ENCODE assay signal across 14 cellular contexts in genomic region chr16:87791295-87792204, GRCh38. TPM values are rescaled to one million over a fixed set of nuclear protein-coding genes. Genes with fewer than 3 reads are reported as not detected.
DNase-seq lines count a peak whose midpoint lies in the region; ATAC-seq, FAIRE-seq and TF ChIP-seq lines count a peak whose summit lies in the region.
"Had no signal": no experiment of that assay in that cellular context is flagged by ENCODE, and none has a peak within 500 bp of the region (broad histone marks: within the 10 kb centered on the region; RNA-seq: fewer than 3 reads in every experiment).

No MANE protein-coding gene starts in this region.

- no peak for TF ChIP-seq EP300 in K562 (IDR thresholded peaks at IDR 0.05; ENCODE audit: low read length)

- no peak overlapping the region for H3K4me2 ChIP-seq in H9 (ENCODE audit: insufficient read depth, insufficient read length, low read length)
- H3K4me2 ChIP-seq in K562 (ENCODE audit: insufficient read depth, low read length): no peak overlapping the region
- H3K4me2 ChIP-seq in keratinocyte (ENCODE audit: control insufficient read depth, extremely low read depth, insufficient read depth, low read depth, low read length): peak overlapping the region; percentile 51
- no peak overlapping the region for H3K4me2 ChIP-seq in mesendoderm (ENCODE audit: low read length)

- no peak overlapping the region for H4K8ac ChIP-seq in H9 (replicated peaks; ENCODE audit: insufficient read length, low read depth, low read length)
- H4K8ac ChIP-seq in mesendoderm (ENCODE audit: low read depth, low read length): no peak overlapping the region

- no peaks in the 10 kb centered on the region for H3K23me2 ChIP-seq in H9 (ENCODE audit: insufficient read length, low read depth, low read length, poor library complexity, severe bottlenecking)

- no peak overlapping the region for H2AK5ac ChIP-seq in H9 (ENCODE audit: insufficient read length, low read length)
- H2AK5ac ChIP-seq in mesendoderm (ENCODE audit: low read length): no peak overlapping the region

- TF ChIP-seq CTCF in H9 (conservative IDR thresholded peaks at IDR 0.05) (no peak), K562 (IDR thresholded peaks at IDR 0.05 in 2 of 3, conservative IDR thresholded peaks at IDR 0.05 in 1 of 3; ENCODE audit: insufficient read depth in 2 of 3, low read depth in 1 of 3, low read length in 3 of 3) (no peak), keratinocyte (optimal IDR thresholded peaks at IDR 0.05 in 1 of 3, IDR thresholded peaks at IDR 0.05 in 1 of 3, conservative IDR thresholded peaks at IDR 0.05 in 1 of 3; ENCODE audit: extremely low read depth in 1 of 3, insufficient read depth in 2 of 3, low read length in 3 of 3) (no peak), gastrocnemius medialis (IDR thresholded peaks at IDR 0.05 in 4 of 5, conservative IDR thresholded peaks at IDR 0.05 in 1 of 5) (no peak)

- intact Hi-C loops in K562 (cut with micrococcal nuclease) (no loop called here), gastrocnemius medialis (cut with DNase I; ENCODE audit: low total_unique reads) (no loop called here)

- H2BK12ac ChIP-seq in H9 (ENCODE audit: insufficient read length, low read depth, low read length): no peak overlapping the region

- H2BK15ac ChIP-seq in H9 (ENCODE audit: low read depth, low read length) (no peak overlapping the region), mesendoderm (replicated peaks; ENCODE audit: low read depth) (no peak overlapping the region)

- H3K36me3 Mint-ChIP-seq in H9 (ENCODE audit: insufficient read depth in 1 of 3, low read depth in 3 of 3): no peaks in the 10 kb centered on the region
- H3K36me3 Mint-ChIP-seq: CD4-positive, alpha-beta memory T cell had no signal

- H4K20me1 ChIP-seq in H9 (ENCODE audit: control insufficient read depth, insufficient read depth, insufficient read length): no peaks in the 10 kb centered on the region
- no peaks in the 10 kb centered on the region for H4K20me1 ChIP-seq in K562 (replicated peaks; ENCODE audit: control insufficient read depth, insufficient read depth, low read length)
- H4K20me1 ChIP-seq in keratinocyte (ENCODE audit: control insufficient read depth, extremely low read depth, insufficient read depth, low read length): no peaks in the 10 kb centered on the region

- no peak overlapping the region for H4K91ac ChIP-seq in H9 (ENCODE audit: insufficient read length, low read depth, low read length)

- H3K18ac ChIP-seq in H9 (ENCODE audit: insufficient read length, low read depth, low read length) (no peak overlapping the region), mesendoderm (ENCODE audit: low read length) (no peak overlapping the region)

- no peak overlapping the region for H3K56ac ChIP-seq in H9 (ENCODE audit: insufficient read length, low read depth, low read length)
- H3K56ac ChIP-seq in mesendoderm (ENCODE audit: low read length): no peak overlapping the region

- WGBS in H9 (ENCODE audit: extremely low coverage, insufficient read length, low lambda C conversion rate): no CpG with 5 or more reads among the region's 32 CpGs
- WGBS in K562 (ENCODE audit: insufficient coverage, low coverage, missing lambda C conversion rate): 59% methylated on average over 30 of the region's 32 CpGs
- WGBS in mesendoderm (ENCODE audit: extremely low coverage, insufficient coverage, low lambda C conversion rate): no CpG with 5 or more reads among the region's 32 CpGs

- H3T11ph ChIP-seq in H9 (ENCODE audit: low read length): no peak overlapping the region

- no peak for FAIRE-seq in K562 (lab: Jason Lieb, UNC)
- no peak for FAIRE-seq in keratinocyte (lab: Jason Lieb, UNC)

- POLR2A ChIA-PET in K562 (lab: Yijun Ruan, JAX): interaction anchor here (0.5 to 1.4 kb wide), 8 partner anchors 10 to 80 kb away, joined by 3 to 5 read pairs (median 3); no protein-coding TSS in a partner anchor

- H3K79me1 ChIP-seq in H9 (ENCODE audit: insufficient read depth, low read depth, low read length, poor library complexity, severe bottlenecking): no peaks in the 10 kb centered on the region
- H3K79me1 ChIP-seq in mesendoderm (ENCODE audit: low read length): no peaks in the 10 kb centered on the region

- H3K14ac ChIP-seq in H9 (ENCODE audit: insufficient read depth, low read length): no peak overlapping the region

- no peak for TF ChIP-seq RAD21 in K562 (CRISPR knock-in tag; conservative IDR thresholded peaks at IDR 0.05 in 1 of 2, IDR thresholded peaks at IDR 0.05 in 1 of 2)

- H3K9me3 ChIP-seq in H9 (ENCODE audit: control insufficient read depth, low read depth, low read length): no peaks in the 10 kb centered on the region
- H3K9me3 ChIP-seq in K562 (replicated peaks; ENCODE audit: control insufficient read depth, insufficient read depth, low read depth, low read length): no peaks in the 10 kb centered on the region
- no peaks in the 10 kb centered on the region for H3K9me3 ChIP-seq in keratinocyte (ENCODE audit: control insufficient read depth, low read depth, low read length)
- H3K9me3 ChIP-seq in gastrocnemius medialis: no peaks in the 10 kb centered on the region

- H2BK120ac ChIP-seq in H9 (ENCODE audit: low read depth, low read length, poor library complexity, severe bottlenecking) (no peak overlapping the region), mesendoderm (ENCODE audit: low read depth, low read length) (no peak overlapping the region)

- H3K9me1 ChIP-seq in K562 (ENCODE audit: control insufficient read depth, insufficient read depth, low read length): no peaks in the 10 kb centered on the region
- H3K9me1 ChIP-seq in keratinocyte (ENCODE audit: control insufficient read depth, extremely low read depth, insufficient read depth, low read length): no peaks in the 10 kb centered on the region

- peaks cover 2% of the 10 kb centered on the region for H3K27me3 Mint-ChIP-seq in H9 (ENCODE audit: low read depth)
- H3K27me3 Mint-ChIP-seq: CD4-positive, alpha-beta memory T cell; stimulated activated naive CD8-positive, alpha-beta T cell treated with anti-CD3 and anti-CD28 coated beads, Interleukin-15, Interleukin-2, amounts not matched to agents 100 ng/mL and 50 ng/mL, for 24 hours had no signal

- DNase-seq in H9 (peak; percentile 35), K562 (ENCODE audit: extremely low read depth in 1 of 4, low spot score in 3 of 4) (no peak), keratinocyte (ENCODE audit: low read depth, low spot score) (no peak), gastrocnemius medialis (peak in 1 of 2 donors; percentile 20), mesendoderm (no peak), NCI-H345 (lab: John Stamatoyannopoulos, UW) (no peak), NCI-H1694 (lab: John Stamatoyannopoulos, UW) (no peak), dedifferentiated amniotic fluid mesenchymal stem cell (ENCODE audit: extremely low spot score) (no peak)
- DNase-seq: activated CD4-positive, alpha-beta memory T cell treated with anti-CD3 and anti-CD28 coated beads, Interleukin-2, amount 10 ng/mL, durations not matched to agents 7 days and 5 days; CD4-positive, alpha-beta memory T cell; GDM1; HCEC 1CT had no signal

- no peak overlapping the region for H2BK5ac ChIP-seq in H9 (ENCODE audit: insufficient read length, low read length)
- no peak overlapping the region for H2BK5ac ChIP-seq in mesendoderm (ENCODE audit: low read length)

- H3K9ac ChIP-seq in H9 (ENCODE audit: extremely low read depth, insufficient read length, low read length) (no peak overlapping the region), K562 (ENCODE audit: insufficient read depth in 1 of 2, low read depth in 2 of 2, low read length in 2 of 2) (0 out of 4 replicates have a peak overlapping the region, but pooled peaks of 1 of the 2 experiments have one; percentile 43), keratinocyte (ENCODE audit: control insufficient read depth, extremely low read depth, insufficient read depth, low read length) (peak overlapping the region; percentile 86), mesendoderm (ENCODE audit: low read length) (no peak overlapping the region)

- H3K4ac ChIP-seq in H9 (ENCODE audit: low read depth, low read length) (no peak overlapping the region), mesendoderm (ENCODE audit: low read depth, low read length) (no peak overlapping the region)

- CTCF ChIA-PET in K562 (lab: Yijun Ruan, JAX; ENCODE audit: low intra/inter-chr PET ratio): no interaction called here

- dilution Hi-C loops in keratinocyte (cut with MboI; ENCODE audit: extremely low pct_ligation_motif_present, low sequenced_read_pairs): no loop called here

- H4K5ac ChIP-seq in H9 (ENCODE audit: insufficient read length, low read depth, low read length) (no peak overlapping the region), mesendoderm (ENCODE audit: low read length) (no peak overlapping the region)

- BruUV-seq in K562 (replicated peaks; lab: Mats Ljungman, UMichigan): no TSS peak

- H3K9me3 Mint-ChIP-seq in H9: no peaks in the 10 kb centered on the region
- H3K9me3 Mint-ChIP-seq: activated CD4-positive, alpha-beta memory T cell treated with anti-CD3 and anti-CD28 coated beads, Interleukin-2, amount 10 ng/mL, durations not matched to agents 7 days and 5 days; CD4-positive, alpha-beta memory T cell; stimulated activated naive CD8-positive, alpha-beta T cell treated with anti-CD3 and anti-CD28 coated beads, Interleukin-15, Interleukin-2, amounts not matched to agents 100 ng/mL and 50 ng/mL, for 24 hours had no signal

- H3K36me3 ChIP-seq in K562 (ENCODE audit: control insufficient read depth, insufficient read depth, low read length) (no peaks in the 10 kb centered on the region), keratinocyte (ENCODE audit: control insufficient read depth in 2 of 2, extremely low read depth in 1 of 2, insufficient read depth in 2 of 2, low read length in 2 of 2) (no peaks in the 10 kb centered on the region), gastrocnemius medialis (no peaks in the 10 kb centered on the region), mesendoderm (ENCODE audit: control insufficient read depth, insufficient read depth, low read length) (no peaks in the 10 kb centered on the region)

- H3K27ac Mint-ChIP-seq in H9: 0 out of 7 replicates have a peak overlapping the region, but pooled peaks of 1 of the 3 experiments have one; percentile 40
- H3K27ac Mint-ChIP-seq: activated CD4-positive, alpha-beta memory T cell treated with anti-CD3 and anti-CD28 coated beads, Interleukin-2, amount 10 ng/mL, durations not matched to agents 7 days and 5 days; stimulated activated naive CD8-positive, alpha-beta T cell treated with anti-CD3 and anti-CD28 coated beads, Interleukin-15, Interleukin-2, amounts not matched to agents 100 ng/mL and 50 ng/mL, for 24 hours had no signal

- H3K4me1 ChIP-seq in H9 (ENCODE audit: insufficient read depth, low read length) (no peaks in the 10 kb centered on the region), K562 (replicated peaks in 1 of 2; ENCODE audit: control insufficient read depth in 2 of 2, insufficient read depth in 2 of 2, low read length in 2 of 2) (peaks cover 2 to 11% of the 10 kb centered on the region in 2 experiments; a peak in 3 of 5 replicates), keratinocyte (ENCODE audit: control insufficient read depth, extremely low read depth, insufficient read depth, low read length) (peaks cover 40% of the 10 kb centered on the region), gastrocnemius medialis (peaks cover 13 to 22% of the 10 kb centered on the region in 2 donors), mesendoderm (ENCODE audit: control insufficient read depth, low read depth, low read length) (no peaks in the 10 kb centered on the region)

- H2AFZ ChIP-seq in H9 (ENCODE audit: low read length): no peak overlapping the region
- H2AFZ ChIP-seq in K562 (ENCODE audit: low read depth, low read length): no peak overlapping the region
- peak overlapping the region; percentile 22 for H2AFZ ChIP-seq in keratinocyte (ENCODE audit: control insufficient read depth, low read length)

- H3K23ac ChIP-seq in H9 (ENCODE audit: insufficient read length, low read depth, low read length): no peak overlapping the region
- no peak overlapping the region for H3K23ac ChIP-seq in mesendoderm (ENCODE audit: low read length)

- H3K79me2 ChIP-seq in H9 (ENCODE audit: insufficient read depth, low read length) (no peaks in the 10 kb centered on the region), K562 (ENCODE audit: control insufficient read depth, insufficient read depth, low read length) (no peaks in the 10 kb centered on the region), keratinocyte (ENCODE audit: control insufficient read depth, insufficient read depth, low read length) (no peaks in the 10 kb centered on the region), mesendoderm (ENCODE audit: control insufficient read depth, insufficient read depth, low read length) (no peaks in the 10 kb centered on the region)

- no peaks in the 10 kb centered on the region for H3K4me1 Mint-ChIP-seq in H9
- H3K4me1 Mint-ChIP-seq: CD4-positive, alpha-beta memory T cell had no signal

- no peaks in the 10 kb centered on the region for H3K27me3 ChIP-seq in H9 (ENCODE audit: insufficient read depth, low read length)
- H3K27me3 ChIP-seq in K562 (ENCODE audit: control insufficient read depth in 2 of 2, insufficient read depth in 2 of 2, low read length in 2 of 2): peaks cover 5 to 21% of the 10 kb centered on the region in 2 experiments; a peak in 3 of 5 replicates
- no peaks in the 10 kb centered on the region for H3K27me3 ChIP-seq in keratinocyte (ENCODE audit: control insufficient read depth, extremely low read depth, insufficient read depth, low read length)
- H3K27me3 ChIP-seq in gastrocnemius medialis: no peaks in the 10 kb centered on the region
- H3K27me3 ChIP-seq in mesendoderm (ENCODE audit: insufficient read depth, low read length, poor library complexity): no peaks in the 10 kb centered on the region

- in situ Hi-C loops in K562 (cut with MboI): no loop called here
- in situ Hi-C loops in gastrocnemius medialis (cut with MboI; ENCODE audit: low sequenced_read_pairs in 4 of 4): loop anchor here in 1 of 4 donors (25.0 kb wide), 1 partner anchor 96 kb away; no protein-coding TSS in a partner anchor

- H3K4me3 Mint-ChIP-seq in H9: no peak overlapping the region
- H3K4me3 Mint-ChIP-seq: activated CD4-positive, alpha-beta memory T cell treated with anti-CD3 and anti-CD28 coated beads, Interleukin-2, amount 10 ng/mL, durations not matched to agents 7 days and 5 days; CD4-positive, alpha-beta memory T cell; stimulated activated naive CD8-positive, alpha-beta T cell treated with anti-CD3 and anti-CD28 coated beads, Interleukin-15, Interleukin-2, amounts not matched to agents 100 ng/mL and 50 ng/mL, for 24 hours had no signal

- H3K4me3 ChIP-seq in K562 (no peak overlapping the region), keratinocyte (ENCODE audit: control insufficient read depth in 2 of 3, extremely low read depth in 1 of 3, insufficient read depth in 2 of 3, low read depth in 1 of 3, low read length in 3 of 3) (no peak overlapping the region), gastrocnemius medialis (no peak overlapping the region), mesendoderm (ENCODE audit: low read length) (no peak overlapping the region)
- H3K4me3 ChIP-seq: lung had no signal

- H2BK20ac ChIP-seq in H9 (ENCODE audit: low read depth, low read length, poor library complexity, severe bottlenecking): no peak overlapping the region

- no peak overlapping the region for H3K27ac ChIP-seq in H9 (ENCODE audit: insufficient read length, low read depth, low read length)
- no peak overlapping the region for H3K27ac ChIP-seq in K562 (ENCODE audit: extremely low read depth, low read depth, low read length)
- H3K27ac ChIP-seq in keratinocyte (ENCODE audit: control insufficient read depth, insufficient read depth, low read length): peak overlapping the region; percentile 100
- H3K27ac ChIP-seq in gastrocnemius medialis: peak overlapping the region; percentile 55 to 70 (median 60)
- H3K27ac ChIP-seq in mesendoderm (ENCODE audit: low read depth, low read length): no peak overlapping the region

- TF ChIP-seq POLR2A in K562 (conservative IDR thresholded peaks at IDR 0.05): no peak
- TF ChIP-seq POLR2A in gastrocnemius medialis (IDR thresholded peaks at IDR 0.05): no peak

- no peak for ATAC-seq in K562
- peak; percentile 27 to 32 for ATAC-seq in gastrocnemius medialis

RNA-seq across cellular contexts. Expression of gene KLHDC4, which starts 25.8 kb away (rescaled TPM):
- total RNA-seq in H9 (2021) (74.5 and 76.2 TPM in 2 replicates), K562 (2014; rRNA removed) (52.7 and 59.4 TPM in 2 replicates), K562 (2014; rRNA removed; fragmentation: Illumina TruSeq; extraction: Trizol) (17.9 and 25.5 TPM in 2 replicates), K562 (2015; rRNA removed; fragmentation: Illumina TruSeq; extraction: Trizol) (31.8 and 32.8 TPM in 2 replicates), K562 (2021) (62.8 and 68.1 TPM in 2 replicates), gastrocnemius medialis (10 to 100 TPM in 2 of 4 donors, 1 to 10 TPM in 2; 8.2 to 12.7 (median 10.4) TPM)
- 250 and 422 TPM in 2 replicates for total RNA-seq in K562 (2011; cell fraction: chromatin; rRNA removed; ENCODE audit: low replicate concordance)
- 176 and 189 TPM in 2 replicates for total RNA-seq in K562 (2011; cell fraction: nucleolus; rRNA removed)
- 187 and 203 TPM in 2 replicates for total RNA-seq in K562 (2011; cell fraction: nucleoplasm; rRNA removed)
- polyA plus RNA-seq in K562 (2011; rRNA removed) (23.7 and 24.9 TPM in 2 replicates), K562 (2014; fragmentation: Illumina TruSeq; extraction: Trizol) (37.3 and 48.5 TPM in 2 replicates), K562 (2014; fragmentation: Nextera tagmentation; extraction: Ambion mirVana) (1 to 10 TPM; 1.3 to 2.5 TPM), K562 (2014; rRNA removed) (53.5 and 63.4 TPM in 2 replicates), keratinocyte (13.4 to 15.3 TPM (median 13.4 TPM) in 3 replicates)
- 17.9 and 23.5 TPM in 2 replicates for polyA plus RNA-seq in K562 (2011; cell fraction: cytosol; rRNA removed)
- 66.5 and 112 TPM in 2 replicates for polyA plus RNA-seq in K562 (2011; cell fraction: nucleus; rRNA removed)
- polyA plus RNA-seq in K562 (2012): 35.3 and 39.1 TPM in 2 replicates
- polyA minus RNA-seq in K562 (2011; rRNA and poly(A)+ RNA removed): 19.2 and 19.3 TPM in 2 replicates
- polyA minus RNA-seq in K562 (2011; cell fraction: cytosol; rRNA and poly(A)+ RNA removed): 18.8 and 24.5 TPM in 2 replicates
- 33.5 and 52.0 TPM in 2 replicates for polyA minus RNA-seq in K562 (2011; cell fraction: nucleus; rRNA and poly(A)+ RNA removed)
- polyA plus RNA-seq in keratinocyte (2011; ENCODE audit: low read depth): 16.2 TPM
- 7.9 and 14.6 TPM in 2 replicates for polyA plus RNA-seq in keratinocyte (2011; cell fraction: cytosol; rRNA removed)
- polyA plus RNA-seq in keratinocyte (2011; cell fraction: nucleus; rRNA removed): 37.2 and 42.7 TPM in 2 replicates
- 16.2 and 18.9 TPM in 2 replicates for polyA plus RNA-seq in keratinocyte (2012; ENCODE audit: low replicate concordance)
- 8.5 to 12.7 TPM (median 11.3 TPM) in 3 replicates for polyA minus RNA-seq in keratinocyte
- polyA minus RNA-seq in keratinocyte (2011; cell fraction: cytosol; rRNA and poly(A)+ RNA removed): 15.3 TPM
- 15.2 and 22.3 TPM in 2 replicates for polyA minus RNA-seq in keratinocyte (2011; cell fraction: nucleus; rRNA and poly(A)+ RNA removed)
- polyA plus RNA-seq in mesendoderm (2013, experiment 1 of 2): 25.9 TPM
- polyA plus RNA-seq in mesendoderm (2013, experiment 2 of 2): 24.8 TPM

Comparison
In these comparisons a context has a peak if more than half of its experiments do, and no peak if none do; other contexts are left out.
1. H3K27ac ChIP-seq: peak in keratinocyte (single experiment) and gastrocnemius medialis (4 of 4); none in H9 (single experiment), K562 (single experiment) and mesendoderm (single experiment).